Comparison of ENCODE assay signal across 25 cellular contexts in the genomic region with DNA sequence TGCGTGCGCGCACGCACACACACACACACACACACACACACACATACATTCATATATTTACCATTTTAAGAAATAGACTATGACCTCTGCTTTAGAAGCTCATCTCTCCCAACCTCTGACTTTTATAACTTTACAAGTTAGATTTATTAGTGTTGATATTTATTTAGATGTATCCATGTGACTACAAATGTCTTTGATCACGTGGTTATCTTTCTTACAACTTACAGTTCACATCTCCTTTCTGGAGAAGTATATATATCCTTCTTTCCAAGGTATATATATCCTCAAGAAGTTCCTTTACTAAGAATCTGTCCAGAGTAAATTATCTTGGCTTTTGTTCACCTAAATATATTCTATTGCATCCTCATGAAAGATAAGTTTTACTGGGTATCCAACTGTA. TPM values are rescaled to one million over a fixed set of nuclear protein-coding genes. Genes with fewer than 3 reads are reported as not detected.
DNase-seq lines count a peak whose midpoint lies in the region; ATAC-seq, FAIRE-seq and TF ChIP-seq lines count a peak whose summit lies in the region.
"Had no signal": no experiment of that assay in that cellular context is flagged by ENCODE, and none has a peak within 500 bp of the region (broad histone marks: within the 10 kb centered on the region; RNA-seq: fewer than 3 reads in every experiment).

No MANE protein-coding gene starts in this region.

- DNase-seq in HepG2 (ENCODE audit: low spot score) (no peak), right lobe of liver (no peak), Karpas-422 (no peak), SK-N-MC (ENCODE audit: low read depth, low spot score) (no peak), ecto neural progenitor cell (ENCODE audit: low spot score) (peak; percentile 3), upper lobe of right lung (no peak), NCI-H748 (lab: John Stamatoyannopoulos, UW; ENCODE audit: unreplicated experiment) (no peak), GF-D8 (lab: John Stamatoyannopoulos, UW) (no peak)
- DNase-seq: ACHN; BE2C; C1 segment of cervical spinal cord; CD4-positive, alpha-beta memory T cell; CD4-positive, CD25-positive, alpha-beta regulatory T cell; CD8-positive, alpha-beta memory T cell; COR-L47; DMS 273 treated with DMSO at 0.1 percent for 48 hours; DMS153; DMS53; DMS79; DND-41; EL; GDM1 had no signal

- no peak for TF ChIP-seq POLR2A in HepG2 (IDR thresholded peaks at IDR 0.05; ENCODE audit: insufficient read depth in 1 of 2, low read depth in 2 of 2, low read length in 2 of 2)
- TF ChIP-seq POLR2A in right lobe of liver (IDR thresholded peaks at IDR 0.05): no peak

- H2AFZ ChIP-seq in HepG2 (ENCODE audit: low read length) (no peak overlapping the region), Karpas-422 (ENCODE audit: low read length) (0 out of 2 replicates have a peak overlapping the region, but pooled peaks have one; percentile 51)

- intact Hi-C loops in HepG2 (cut with micrococcal nuclease; ENCODE audit: unreplicated experiment) (no loop called here), right lobe of liver (cut with DNase I) (no loop called here), upper lobe of right lung (cut with DNase I) (no loop called here)

- no peaks in the 10 kb centered on the region for H3K79me2 ChIP-seq in HepG2 (ENCODE audit: insufficient read depth, low read length)
- no peaks in the 10 kb centered on the region for H3K79me2 ChIP-seq in Karpas-422 (ENCODE audit: low read length)

- TF ChIP-seq EP300 in HepG2 (IDR thresholded peaks at IDR 0.05; ENCODE audit: low read depth in 2 of 2, low read length in 2 of 2) (no peak), HepG2 (CRISPR knock-in tag; IDR thresholded peaks at IDR 0.05; ENCODE audit: borderline replicate concordance) (no peak)

- BruUV-seq in HepG2 (replicated peaks; lab: Mats Ljungman, UMichigan): no TSS peak

- H4K20me1 ChIP-seq in HepG2 (ENCODE audit: insufficient read depth, low read length): no peaks in the 10 kb centered on the region
- H4K20me1 ChIP-seq in Karpas-422 (ENCODE audit: insufficient read depth, low read depth, low read length): no peaks in the 10 kb centered on the region
- H4K20me1 ChIP-seq: BLaER1 had no signal

- H3K27me3 ChIP-seq in HepG2 (ENCODE audit: control insufficient read depth in 1 of 2, insufficient read depth in 2 of 2, low read length in 2 of 2) (peaks cover 0 to 3% of the 10 kb centered on the region in 2 experiments; a peak in 2 of 5 replicates), right lobe of liver (no peaks in the 10 kb centered on the region), Karpas-422 (ENCODE audit: low read length) (no peaks in the 10 kb centered on the region), upper lobe of right lung (peaks cover 4% of the 10 kb centered on the region)
- H3K27me3 ChIP-seq: BE2C, BLaER1 had no signal

- no peak for TF ChIP-seq CTCF in HepG2 (CRISPR knock-in tag; IDR thresholded peaks at IDR 0.05)
- TF ChIP-seq CTCF in right lobe of liver (IDR thresholded peaks at IDR 0.05): no peak
- no peak for TF ChIP-seq CTCF in upper lobe of right lung (IDR thresholded peaks at IDR 0.05)

- no peaks in the 10 kb centered on the region for H3K4me1 ChIP-seq in HepG2 (ENCODE audit: insufficient read depth, low read length)
- no peaks in the 10 kb centered on the region for H3K4me1 ChIP-seq in right lobe of liver
- H3K4me1 ChIP-seq in Karpas-422 (ENCODE audit: low read length): peaks cover 22% of the 10 kb centered on the region
- no peaks in the 10 kb centered on the region for H3K4me1 ChIP-seq in upper lobe of right lung
- H3K4me1 ChIP-seq: BE2C, BLaER1 had no signal

- H3K36me3 ChIP-seq in HepG2 (replicated peaks in 1 of 2; ENCODE audit: control insufficient read depth in 1 of 2, insufficient read depth in 2 of 2, low read length in 2 of 2) (no peaks in the 10 kb centered on the region), right lobe of liver (no peaks in the 10 kb centered on the region), Karpas-422 (ENCODE audit: insufficient read depth, low read length) (no peaks in the 10 kb centered on the region), SK-N-MC (ENCODE audit: insufficient read depth, low read length) (no peaks in the 10 kb centered on the region), upper lobe of right lung (no peaks in the 10 kb centered on the region)
- H3K36me3 ChIP-seq: BE2C, BLaER1 had no signal

- CTCF ChIA-PET in HepG2 (lab: Yijun Ruan, JAX; ENCODE audit: low intra/inter-chr PET ratio, low total read pairs): no interaction called here

- H3K27ac ChIP-seq in HepG2 (ENCODE audit: extremely low read length, insufficient read depth, low read length) (no peak overlapping the region), right lobe of liver (no peak overlapping the region), Karpas-422 (ENCODE audit: low read length) (no peak overlapping the region), SK-N-MC (peak overlapping the region; percentile 99), upper lobe of right lung (no peak overlapping the region)
- H3K27ac ChIP-seq: BLaER1 had no signal

- TF ChIP-seq RAD21 in HepG2 (CRISPR knock-in tag; IDR thresholded peaks at IDR 0.05): no peak

- in situ Hi-C loops in HepG2 (cut with HindIII; ENCODE audit: extremely low pct_ligation_motif_present, low pct_unique_long_range_greater_than_20kb): no loop called here

- FAIRE-seq in HepG2 (lab: Jason Lieb, UNC): no peak
- FAIRE-seq: GM12891, GM19239 had no signal

- POLR2A ChIA-PET in HepG2 (lab: Yijun Ruan, JAX): no interaction called here

- H3K9me3 ChIP-seq in HepG2 (ENCODE audit: low read length): no peaks in the 10 kb centered on the region
- no peaks in the 10 kb centered on the region for H3K9me3 ChIP-seq in right lobe of liver
- no peaks in the 10 kb centered on the region for H3K9me3 ChIP-seq in Karpas-422 (ENCODE audit: low read length)
- H3K9me3 ChIP-seq in SK-N-MC (ENCODE audit: low read depth, low read length): no peaks in the 10 kb centered on the region
- no peaks in the 10 kb centered on the region for H3K9me3 ChIP-seq in upper lobe of right lung
- H3K9me3 ChIP-seq: BE2C, BLaER1 had no signal

- H3K9me2 ChIP-seq in Karpas-422 (replicated peaks; ENCODE audit: insufficient read depth, low read length): no peaks in the 10 kb centered on the region

- H3K4me2 ChIP-seq in HepG2 (ENCODE audit: low read depth, low read length) (no peak overlapping the region), Karpas-422 (ENCODE audit: low read depth, low read length, poor library complexity, severe bottlenecking) (peak overlapping the region; percentile 57)
- H3K4me2 ChIP-seq: BLaER1 had no signal

- ATAC-seq in HepG2 (no peak), right lobe of liver (no peak), upper lobe of right lung (no peak)

- 59% methylated on average over 5 of the region's 5 CpGs for WGBS in HepG2 (ENCODE audit: low lambda C conversion rate)
- WGBS in right lobe of liver (ENCODE audit: insufficient coverage, low coverage, low lambda C conversion rate, missing lambda C conversion rate): 72% methylated on average over 5 of the region's 5 CpGs

- H3K9ac ChIP-seq in HepG2 (ENCODE audit: insufficient read depth, low read depth, low read length) (no peak overlapping the region), Karpas-422 (ENCODE audit: low read length) (no peak overlapping the region), SK-N-MC (ENCODE audit: insufficient read length) (no peak overlapping the region)
- H3K9ac ChIP-seq: BLaER1 had no signal

- no peak overlapping the region for H3K4me3 ChIP-seq in HepG2 (replicated peaks in 1 of 3; ENCODE audit: insufficient read depth in 1 of 3, low read depth in 2 of 3, low read length in 3 of 3)
- no peak overlapping the region for H3K4me3 ChIP-seq in right lobe of liver
- H3K4me3 ChIP-seq in Karpas-422 (ENCODE audit: low read length): no peak overlapping the region
- H3K4me3 ChIP-seq in SK-N-MC: no peak overlapping the region; the same call in 1 of the 2 replicates
- no peak overlapping the region for H3K4me3 ChIP-seq in upper lobe of right lung
- H3K4me3 ChIP-seq: BLaER1 had no signal

TF ChIP-seq in HepG2, 621 proteins besides CTCF, POLR2A, EP300 and RAD21 (continues in another document):
- no peak for TF ChIP-seq ZSCAN30 (CRISPR knock-in tag; IDR thresholded peaks at IDR 0.05)
- no peak for TF ChIP-seq IKZF5 (CRISPR knock-in tag; IDR thresholded peaks at IDR 0.05)

RNA-seq across cellular contexts. Expression of gene LTBP1, which starts 16.3 kb away (rescaled TPM):
- total RNA-seq in HepG2 (2016; rRNA removed; fragmentation: Illumina TruSeq; extraction: Trizol) (0.22 and 0.34 TPM in 2 replicates), right lobe of liver (10 to 100 TPM in 2 of 6 experiments, 1 to 10 TPM in 4; 5.4 to 14.2 (median 9.1) TPM), upper lobe of right lung (36.0 TPM)
- total RNA-seq in HepG2 (2016; cell fraction: cytosol; rRNA removed; fragmentation: Illumina TruSeq; extraction: Trizol; ENCODE audit: low read depth): 0.26 TPM in 1 of 2 replicates, not detected in the other
- total RNA-seq in HepG2 (2016; cell fraction: insoluble cytoplasmic fraction; rRNA removed; fragmentation: Illumina TruSeq; extraction: Trizol): 0.18 and 0.39 TPM in 2 replicates
- 0.03 and 0.10 TPM in 2 replicates for total RNA-seq in HepG2 (2016; cell fraction: membrane; rRNA removed; fragmentation: Illumina TruSeq; extraction: Trizol)
- 0.37 and 0.38 TPM in 2 replicates for total RNA-seq in HepG2 (2016; cell fraction: nucleus; rRNA removed; fragmentation: Illumina TruSeq; extraction: Trizol)
- polyA plus RNA-seq in HepG2 (2011; rRNA removed): 0.12 and 0.16 TPM in 2 replicates
- polyA plus RNA-seq in HepG2 (2011; cell fraction: cytosol; rRNA removed): 0.15 and 0.21 TPM in 2 replicates
- 0.14 and 0.19 TPM in 2 replicates for polyA plus RNA-seq in HepG2 (2011; cell fraction: nucleus; rRNA removed)
- polyA plus RNA-seq in HepG2 (2012): 0.04 and 0.27 TPM in 2 replicates
- polyA plus RNA-seq in HepG2 (2016; cell fraction: cytosol; fragmentation: Illumina TruSeq; extraction: Trizol; ENCODE audit: low read depth): 0.03 TPM in 1 of 2 replicates, not detected in the other
- polyA plus RNA-seq in HepG2 (2016; cell fraction: insoluble cytoplasmic fraction; fragmentation: Illumina TruSeq; extraction: Trizol; ENCODE audit: low read depth): 0.22 and 0.27 TPM in 2 replicates
- not detected in 2 replicates for polyA plus RNA-seq in HepG2 (2016; cell fraction: membrane; fragmentation: Illumina TruSeq; extraction: Trizol; ENCODE audit: low read depth)
- polyA plus RNA-seq in HepG2 (2016; cell fraction: nucleus; fragmentation: Illumina TruSeq; extraction: Trizol; ENCODE audit: insufficient read depth, low read depth): 0.26 and 0.40 TPM in 2 replicates
- polyA minus RNA-seq in HepG2 (2011; rRNA and poly(A)+ RNA removed; ENCODE audit: low replicate concordance): 0.23 and 0.28 TPM in 2 replicates
- 0.30 TPM in 1 of 2 replicates, not detected in the other for polyA minus RNA-seq in HepG2 (2011; cell fraction: cytosol; rRNA and poly(A)+ RNA removed)
- polyA minus RNA-seq in HepG2 (2011; cell fraction: nucleus; rRNA and poly(A)+ RNA removed): 0.75 and 1.0 TPM in 2 replicates
- 9.2 and 11.8 TPM in 2 replicates for total RNA-seq in Karpas-422 (2014; rRNA removed; shearing (Covaris generic); ENCODE audit: low replicate concordance)
- total RNA-seq: CD8-positive, alpha-beta memory T cell had no signal
- polyA plus RNA-seq: CD4-positive, alpha-beta memory T cell; CD4-positive, CD25-positive, alpha-beta regulatory T cell; CD8-positive, alpha-beta memory T cell had no signal
